ENCODE assay signal across 8 cellular contexts in the genomic region with DNA sequence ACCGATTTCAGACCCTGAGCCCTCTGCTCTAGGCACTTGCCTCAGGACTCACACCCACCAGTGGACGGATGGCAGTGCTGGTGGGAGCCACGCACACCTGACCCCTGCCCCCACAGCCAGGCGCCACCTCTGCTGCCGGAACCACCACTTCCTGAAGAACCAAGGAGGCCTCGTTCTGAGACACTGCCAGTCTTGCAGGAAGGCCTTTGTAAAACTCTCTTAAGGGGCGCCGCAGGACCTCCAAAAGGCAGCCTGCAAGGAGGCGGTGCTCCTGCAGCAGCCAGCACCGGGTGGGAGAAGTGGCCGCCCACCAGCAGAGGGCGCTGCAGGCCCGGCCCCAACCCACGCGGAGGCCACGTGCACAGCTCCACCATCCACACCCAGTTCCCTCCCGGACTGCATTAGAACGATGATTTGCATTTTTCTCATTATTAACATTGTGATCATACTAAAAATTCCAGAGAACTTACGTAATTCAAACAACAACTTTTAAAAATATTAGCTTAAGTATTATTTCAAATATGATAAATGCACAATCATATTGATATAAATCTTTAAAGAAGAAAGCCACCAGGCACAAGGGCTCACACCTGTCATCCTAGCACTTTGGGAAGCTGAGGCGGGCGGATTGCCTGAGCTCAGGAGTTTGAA. TPM values are rescaled to one million over a fixed set of nuclear protein-coding genes. Genes with fewer than 3 reads are reported as not detected.
DNase-seq lines count a peak whose midpoint lies in the region; ATAC-seq and TF ChIP-seq lines count a peak whose summit lies in the region.

No MANE protein-coding gene starts in this region.

- no peak overlapping the region for H3K9ac ChIP-seq in BLaER1 treated with 17β-estradiol and CSF1 and Interleukin-3, amounts not matched to agents 10 nM and 100 nM

- peaks cover 43 to 62% (median 47%) of the 10 kb centered on the region in 10 experiments for H3K4me1 ChIP-seq in BLaER1 treated with 17β-estradiol and CSF1 and Interleukin-3, amounts not matched to agents 10 nM and 100 nM
- H3K4me1 ChIP-seq in lower lobe of right lung, result peaks cover 11% of the 10 kb centered on the region

- TF ChIP-seq CTCF in lower lobe of right lung (IDR thresholded peaks at IDR 0.05), result peak; percentile 84

- peak overlapping the region in 8 of 11 experiments; percentile 4 to 44 (median 18); a peak in 7 of 22 replicates for H3K4me2 ChIP-seq in BLaER1 treated with 17β-estradiol and CSF1 and Interleukin-3, amounts not matched to agents 10 nM and 100 nM

- peaks cover 0 to 52% (median 26%) of the 10 kb centered on the region in 11 experiments; a peak in 20 of 22 replicates for H4K20me1 ChIP-seq in BLaER1 treated with 17β-estradiol and CSF1 and Interleukin-3, amounts not matched to agents 10 nM and 100 nM

- DNase-seq in HS-27A (ENCODE audit: low read depth), result peak; percentile 29
- DNase-seq in activated CD4-positive, CD25-positive, alpha-beta regulatory T cell treated with anti-CD3 and anti-CD28 coated beads, Interleukin-2, amount 50 U/mL, for 16 hours (ENCODE audit: low read depth, low spot score), result peak; percentile 25
- DNase-seq in central memory CD4-positive, alpha-beta T cell, result peak; percentile 66
- peak; percentile 69 for DNase-seq in lower lobe of right lung
- DNase-seq in stimulated activated CD8-positive, alpha-beta memory T cell treated with anti-CD3 and anti-CD28 coated beads, Interleukin-4, amount 100 ng/mL, for 48 hours, result peak; percentile 87
- no peak for DNase-seq in DMS153 (lab: John Stamatoyannopoulos, UW)

- intact Hi-C loops in lower lobe of right lung (cut with DNase I), result no loop called here

- H3K4me3 ChIP-seq in BLaER1 treated with 17β-estradiol and CSF1 and Interleukin-3, amounts not matched to agents 10 nM and 100 nM, result no peak overlapping the region
- H3K4me3 ChIP-seq in lower lobe of right lung, result no peak overlapping the region

- peaks cover 16 to 45% (median 23%) of the 10 kb centered on the region in 11 experiments; a peak in 21 of 22 replicates for H3K36me3 ChIP-seq in BLaER1 treated with 17β-estradiol and CSF1 and Interleukin-3, amounts not matched to agents 10 nM and 100 nM
- H3K36me3 ChIP-seq in lower lobe of right lung, result peaks cover 32% of the 10 kb centered on the region

- no peaks in the 10 kb centered on the region for H3K9me3 ChIP-seq in BLaER1 treated with 17β-estradiol and CSF1 and Interleukin-3, amounts not matched to agents 10 nM and 100 nM (replicated peaks in 1 of 11)
- H3K9me3 ChIP-seq in lower lobe of right lung, result no peaks in the 10 kb centered on the region

- no peak overlapping the region for H3K27ac ChIP-seq in BLaER1 treated with 17β-estradiol and CSF1 and Interleukin-3, amounts not matched to agents 10 nM and 100 nM
- H3K27ac ChIP-seq in lower lobe of right lung, result peak overlapping the region; percentile 39

- ATAC-seq in lower lobe of right lung, result peak; percentile 91 to 94
- ATAC-seq in GM18868 (IDR thresholded peaks at IDR 0.05; ENCODE audit: unreplicated experiment), result no peak

- no peaks in the 10 kb centered on the region for H3K27me3 ChIP-seq in BLaER1 treated with 17β-estradiol and CSF1 and Interleukin-3, amounts not matched to agents 10 nM and 100 nM
- no peaks in the 10 kb centered on the region for H3K27me3 ChIP-seq in lower lobe of right lung (ENCODE audit: low read depth)

RNA-seq across cellular contexts. Expression of gene STX2, which starts 12.8 kb away (rescaled TPM):
- total RNA-seq in lower lobe of right lung, result 24.6 TPM

RNA-seq across cellular contexts. Expression of gene RAN, which starts 45.6 kb away (rescaled TPM):
- 300 TPM for total RNA-seq in lower lobe of right lung
